12 cellular contexts compared by ENCODE assay signal in the genomic region with DNA sequence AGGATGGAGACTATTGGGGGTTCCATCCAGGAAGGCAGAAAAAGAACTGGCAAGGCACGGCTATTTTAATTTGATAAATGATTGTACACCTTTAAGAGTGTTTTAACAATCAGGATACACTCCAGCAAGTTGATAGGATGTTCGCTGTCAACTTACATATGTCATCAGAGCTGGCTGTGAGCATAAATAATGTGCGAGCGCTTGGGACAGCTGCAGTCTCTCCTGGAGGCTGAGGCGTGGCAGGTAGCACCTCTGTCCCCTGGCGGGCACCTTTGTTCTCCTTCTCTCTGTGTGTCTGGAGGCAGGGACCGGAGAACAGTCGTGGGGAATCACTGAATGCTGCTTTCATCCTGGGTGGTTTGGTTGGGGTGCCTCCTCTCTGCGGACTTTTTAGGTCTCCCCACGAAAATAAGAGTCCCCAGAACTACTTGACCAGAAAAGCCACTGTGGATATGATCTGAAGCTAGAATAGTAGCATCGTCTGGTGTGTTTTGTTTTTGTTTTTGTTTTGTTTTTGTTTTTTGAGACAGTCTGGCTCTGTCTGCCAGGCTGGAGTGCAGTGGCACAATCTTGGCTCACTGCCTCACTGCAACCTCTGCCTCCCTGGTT. TPM values are rescaled to one million over a fixed set of nuclear protein-coding genes. Genes with fewer than 3 reads are reported as not detected.
DNase-seq lines count a peak whose midpoint lies in the region; TF ChIP-seq lines count a peak whose summit lies in the region.
"Had no signal": no experiment of that assay in that cellular context is flagged by ENCODE, and none has a peak within 500 bp of the region (broad histone marks: within the 10 kb centered on the region; RNA-seq: fewer than 3 reads in every experiment).

No MANE protein-coding gene starts in this region.

- TF ChIP-seq CTCF in glutamatergic neuron (IDR thresholded peaks at IDR 0.05; ENCODE audit: partially characterized antibody, unreplicated experiment) (no peak), prostate gland (IDR thresholded peaks at IDR 0.05) (no peak)

- H3K27ac ChIP-seq in prostate gland = peak overlapping the region; percentile 51 to 62

- peak overlapping the region; percentile 68 for H3K4me3 Mint-ChIP-seq in glutamatergic neuron (ENCODE audit: unreplicated experiment)
- H3K4me3 Mint-ChIP-seq: activated naive CD4-positive, alpha-beta T cell treated with anti-CD3 and anti-CD28 coated beads for 36 hours had no signal

- H3K27me3 ChIP-seq in prostate gland (replicated peaks; ENCODE audit: insufficient read depth) = no peaks in the 10 kb centered on the region

- intact Hi-C loops in prostate gland (cut with DNase I) = no loop called here

- H3K4me3 ChIP-seq in prostate gland = no peak overlapping the region

- 52% methylated on average over 11 of the region's 11 CpGs for WGBS in prostate gland

- peak overlapping the region; percentile 28 for H3K27ac Mint-ChIP-seq in glutamatergic neuron (ENCODE audit: unreplicated experiment)
- H3K27ac Mint-ChIP-seq: activated naive CD4-positive, alpha-beta T cell treated with anti-CD3 and anti-CD28 coated beads for 36 hours had no signal

- peaks cover 51% of the 10 kb centered on the region for H3K4me1 Mint-ChIP-seq in glutamatergic neuron (ENCODE audit: low read depth, unreplicated experiment)

- TF ChIP-seq POLR2A in prostate gland (IDR thresholded peaks at IDR 0.05) = no peak

- H3K4me1 ChIP-seq in prostate gland (replicated peaks) = peaks cover 9% of the 10 kb centered on the region

- no peaks in the 10 kb centered on the region for H3K36me3 Mint-ChIP-seq in glutamatergic neuron (ENCODE audit: unreplicated experiment)

- DNase-seq in G401 (ENCODE audit: low spot score) = peak; percentile 54
- DNase-seq in NCI-H510A (lab: John Stamatoyannopoulos, UW) = peak; percentile 79
- no peak for DNase-seq in glutamatergic neuron
- no peak for DNase-seq in prostate gland (ENCODE audit: low spot score)
- no peak for DNase-seq in stimulated activated CD8-positive, alpha-beta memory T cell treated with anti-CD3 and anti-CD28 coated beads, Interleukin-4, amount 100 ng/mL, for 48 hours
- DNase-seq in GM19238 (ENCODE audit: insufficient read length, low spot score) = no peak
- no peak for DNase-seq in stimulated activated CD4-positive, alpha-beta T cell treated with anti-CD3 and anti-CD28 coated beads, Interleukin-2, amount 100 ng/mL, for 48 hours
- DNase-seq in hippocampal formation (lab: John Stamatoyannopoulos, UW) = no peak
- DNase-seq: activated naive CD4-positive, alpha-beta T cell treated with anti-CD3 and anti-CD28 coated beads for 36 hours; Caco-2; OCI-M1; WERI-Rb-1 had no signal

- no peaks in the 10 kb centered on the region for H3K36me3 ChIP-seq in prostate gland

- H3K9me3 ChIP-seq in prostate gland = no peaks in the 10 kb centered on the region
- H3K9me3 ChIP-seq: Caco-2 had no signal

- H3K27me3 Mint-ChIP-seq in glutamatergic neuron (ENCODE audit: unreplicated experiment) = peaks cover 19% of the 10 kb centered on the region

- in situ Hi-C loops in G401 (cut with HindIII; ENCODE audit: low sequenced_read_pairs) = loop anchor here (10.0 kb wide), 2 partner anchors 50 to 110 kb away; partner anchors contain the start of gene ACTG1

- peaks cover 29% of the 10 kb centered on the region for H3K9me3 Mint-ChIP-seq in glutamatergic neuron (ENCODE audit: unreplicated experiment)
- H3K9me3 Mint-ChIP-seq: activated naive CD4-positive, alpha-beta T cell treated with anti-CD3 and anti-CD28 coated beads for 36 hours had no signal

RNA-seq across cellular contexts. Expression of gene BAHCC1, which starts 9.4 kb away (rescaled TPM):
- 5.3 and 9.6 TPM in 2 replicates for total RNA-seq in G401 (2014; rRNA removed; shearing (Covaris generic))
- 111 TPM for total RNA-seq in glutamatergic neuron (ENCODE audit: unreplicated experiment)
- 10 to 100 TPM; 11.4 to 28.9 TPM for total RNA-seq in prostate gland

Comparison
In these comparisons a context has a peak if more than half of its experiments do, and no peak if none do; other contexts are left out.
1. DNase-seq: peak in G401 (single experiment) and NCI-H510A (single experiment); none in glutamatergic neuron (single experiment), prostate gland (single experiment), stimulated activated CD8-positive, alpha-beta memory T cell treated with anti-CD3 and anti-CD28 coated beads, Interleukin-4, amount 100 ng/mL, for 48 hours (single experiment), GM19238 (single experiment), stimulated activated CD4-positive, alpha-beta T cell treated with anti-CD3 and anti-CD28 coated beads, Interleukin-2, amount 100 ng/mL, for 48 hours (0 of 2) and hippocampal formation (0 of 2).